ENCODE assay signal across 9 cellular contexts in genomic region chr17:71878271-71878670, GRCh38.
"Had no signal": no experiment of that assay in that cellular context is flagged by ENCODE, and none has a peak within 500 bp of the region (broad histone marks: within the 10 kb centered on the region; RNA-seq: fewer than 3 reads in every experiment).

No MANE protein-coding gene starts in this region.

- H3K4me1 Mint-ChIP-seq: IgD-negative memory B cell had no signal

- H3K27ac ChIP-seq: HL-60, KMS-11 had no signal

- FAIRE-seq: HepG2, HTR-8/SVneo, K562 had no signal

- H3K27ac Mint-ChIP-seq: IgD-negative memory B cell had no signal

- H3K4me3 ChIP-seq: K562 had no signal

- H3K4me3 Mint-ChIP-seq: IgD-negative memory B cell had no signal

- DNase-seq: IMR-90, KBM-7, KG1 had no signal

- H3K27me3 Mint-ChIP-seq: IgD-negative memory B cell had no signal
